In the genomic region with DNA sequence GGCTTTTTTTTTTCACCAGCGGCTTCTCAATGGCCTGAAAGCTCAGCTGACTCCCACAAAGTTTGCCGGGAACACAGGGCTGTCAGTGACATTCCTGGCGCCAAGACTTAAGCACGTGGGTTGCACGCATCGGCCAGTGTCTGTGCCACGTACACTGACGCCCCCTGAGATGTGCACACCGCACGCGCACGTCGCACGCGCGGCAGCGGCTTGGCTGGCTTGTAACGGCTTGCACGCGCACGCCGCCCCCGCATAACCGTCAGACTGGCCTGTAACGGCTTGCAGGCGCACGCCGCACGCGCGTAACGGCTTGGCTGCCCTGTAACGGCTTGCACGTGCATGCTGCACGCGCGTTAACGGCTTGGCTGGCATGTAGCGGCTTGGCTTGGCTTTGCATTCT, we compare ENCODE assay signal across 2 cellular contexts.
A peak's percentile ranks its signal among the peaks of the same experiment; 100 is the strongest.
TF ChIP-seq lines count a peak whose summit lies in the region.

No MANE protein-coding gene starts in this region.

TF ChIP-seq in HepG2, 621 proteins besides CTCF, POLR2A, EP300 and RAD21:
- TF ChIP-seq ESRRA (CRISPR knock-in tag; IDR thresholded peaks at IDR 0.05; ENCODE audit: low read depth) (no peak), CBX5 (CRISPR knock-in tag; IDR thresholded peaks at IDR 0.05; ENCODE audit: borderline replicate concordance) (no peak), DNMT1 (CRISPR knock-in tag; IDR thresholded peaks at IDR 0.05) (0 out of 2 replicates have a peak, but pooled peaks have one; percentile 51)

TF ChIP-seq in K562, 482 proteins besides CTCF, POLR2A, EP300 and RAD21:
- TF ChIP-seq, protein P1, sequence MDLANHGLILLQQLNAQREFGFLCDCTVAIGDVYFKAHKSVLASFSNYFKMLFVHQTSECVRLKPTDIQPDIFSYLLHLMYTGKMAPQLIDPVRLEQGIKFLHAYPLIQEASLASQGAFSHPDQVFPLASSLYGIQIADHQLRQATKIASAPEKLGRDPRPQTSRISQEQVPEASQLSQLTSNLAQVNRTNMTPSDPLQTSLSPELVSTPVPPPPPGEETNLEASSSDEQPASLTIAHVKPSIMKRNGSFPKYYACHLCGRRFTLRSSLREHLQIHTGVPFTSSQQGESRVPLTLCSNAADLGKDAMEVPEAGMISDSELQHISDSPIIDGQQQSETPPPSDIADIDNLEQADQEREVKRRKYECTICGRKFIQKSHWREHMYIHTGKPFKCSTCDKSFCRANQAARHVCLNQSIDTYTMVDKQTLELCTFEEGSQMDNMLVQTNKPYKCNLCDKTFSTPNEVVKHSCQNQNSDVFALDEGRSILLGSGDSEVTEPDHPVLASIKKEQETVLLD (IDR thresholded peaks at IDR 0.05): no peak
- TF ChIP-seq, protein P2, sequence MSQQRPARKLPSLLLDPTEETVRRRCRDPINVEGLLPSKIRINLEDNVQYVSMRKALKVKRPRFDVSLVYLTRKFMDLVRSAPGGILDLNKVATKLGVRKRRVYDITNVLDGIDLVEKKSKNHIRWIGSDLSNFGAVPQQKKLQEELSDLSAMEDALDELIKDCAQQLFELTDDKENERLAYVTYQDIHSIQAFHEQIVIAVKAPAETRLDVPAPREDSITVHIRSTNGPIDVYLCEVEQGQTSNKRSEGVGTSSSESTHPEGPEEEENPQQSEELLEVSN (IDR thresholded peaks at IDR 0.05; ENCODE audit: borderline replicate concordance in 1 of 2, extremely low read depth in 1 of 2, insufficient read depth in 1 of 2, insufficient read length in 1 of 2, low read depth in 1 of 2, low read length in 1 of 2, poor library complexity in 1 of 2, severe bottlenecking in 1 of 2): peak in 1 of 2 experiments; percentile 30
- TF ChIP-seq, protein P3, sequence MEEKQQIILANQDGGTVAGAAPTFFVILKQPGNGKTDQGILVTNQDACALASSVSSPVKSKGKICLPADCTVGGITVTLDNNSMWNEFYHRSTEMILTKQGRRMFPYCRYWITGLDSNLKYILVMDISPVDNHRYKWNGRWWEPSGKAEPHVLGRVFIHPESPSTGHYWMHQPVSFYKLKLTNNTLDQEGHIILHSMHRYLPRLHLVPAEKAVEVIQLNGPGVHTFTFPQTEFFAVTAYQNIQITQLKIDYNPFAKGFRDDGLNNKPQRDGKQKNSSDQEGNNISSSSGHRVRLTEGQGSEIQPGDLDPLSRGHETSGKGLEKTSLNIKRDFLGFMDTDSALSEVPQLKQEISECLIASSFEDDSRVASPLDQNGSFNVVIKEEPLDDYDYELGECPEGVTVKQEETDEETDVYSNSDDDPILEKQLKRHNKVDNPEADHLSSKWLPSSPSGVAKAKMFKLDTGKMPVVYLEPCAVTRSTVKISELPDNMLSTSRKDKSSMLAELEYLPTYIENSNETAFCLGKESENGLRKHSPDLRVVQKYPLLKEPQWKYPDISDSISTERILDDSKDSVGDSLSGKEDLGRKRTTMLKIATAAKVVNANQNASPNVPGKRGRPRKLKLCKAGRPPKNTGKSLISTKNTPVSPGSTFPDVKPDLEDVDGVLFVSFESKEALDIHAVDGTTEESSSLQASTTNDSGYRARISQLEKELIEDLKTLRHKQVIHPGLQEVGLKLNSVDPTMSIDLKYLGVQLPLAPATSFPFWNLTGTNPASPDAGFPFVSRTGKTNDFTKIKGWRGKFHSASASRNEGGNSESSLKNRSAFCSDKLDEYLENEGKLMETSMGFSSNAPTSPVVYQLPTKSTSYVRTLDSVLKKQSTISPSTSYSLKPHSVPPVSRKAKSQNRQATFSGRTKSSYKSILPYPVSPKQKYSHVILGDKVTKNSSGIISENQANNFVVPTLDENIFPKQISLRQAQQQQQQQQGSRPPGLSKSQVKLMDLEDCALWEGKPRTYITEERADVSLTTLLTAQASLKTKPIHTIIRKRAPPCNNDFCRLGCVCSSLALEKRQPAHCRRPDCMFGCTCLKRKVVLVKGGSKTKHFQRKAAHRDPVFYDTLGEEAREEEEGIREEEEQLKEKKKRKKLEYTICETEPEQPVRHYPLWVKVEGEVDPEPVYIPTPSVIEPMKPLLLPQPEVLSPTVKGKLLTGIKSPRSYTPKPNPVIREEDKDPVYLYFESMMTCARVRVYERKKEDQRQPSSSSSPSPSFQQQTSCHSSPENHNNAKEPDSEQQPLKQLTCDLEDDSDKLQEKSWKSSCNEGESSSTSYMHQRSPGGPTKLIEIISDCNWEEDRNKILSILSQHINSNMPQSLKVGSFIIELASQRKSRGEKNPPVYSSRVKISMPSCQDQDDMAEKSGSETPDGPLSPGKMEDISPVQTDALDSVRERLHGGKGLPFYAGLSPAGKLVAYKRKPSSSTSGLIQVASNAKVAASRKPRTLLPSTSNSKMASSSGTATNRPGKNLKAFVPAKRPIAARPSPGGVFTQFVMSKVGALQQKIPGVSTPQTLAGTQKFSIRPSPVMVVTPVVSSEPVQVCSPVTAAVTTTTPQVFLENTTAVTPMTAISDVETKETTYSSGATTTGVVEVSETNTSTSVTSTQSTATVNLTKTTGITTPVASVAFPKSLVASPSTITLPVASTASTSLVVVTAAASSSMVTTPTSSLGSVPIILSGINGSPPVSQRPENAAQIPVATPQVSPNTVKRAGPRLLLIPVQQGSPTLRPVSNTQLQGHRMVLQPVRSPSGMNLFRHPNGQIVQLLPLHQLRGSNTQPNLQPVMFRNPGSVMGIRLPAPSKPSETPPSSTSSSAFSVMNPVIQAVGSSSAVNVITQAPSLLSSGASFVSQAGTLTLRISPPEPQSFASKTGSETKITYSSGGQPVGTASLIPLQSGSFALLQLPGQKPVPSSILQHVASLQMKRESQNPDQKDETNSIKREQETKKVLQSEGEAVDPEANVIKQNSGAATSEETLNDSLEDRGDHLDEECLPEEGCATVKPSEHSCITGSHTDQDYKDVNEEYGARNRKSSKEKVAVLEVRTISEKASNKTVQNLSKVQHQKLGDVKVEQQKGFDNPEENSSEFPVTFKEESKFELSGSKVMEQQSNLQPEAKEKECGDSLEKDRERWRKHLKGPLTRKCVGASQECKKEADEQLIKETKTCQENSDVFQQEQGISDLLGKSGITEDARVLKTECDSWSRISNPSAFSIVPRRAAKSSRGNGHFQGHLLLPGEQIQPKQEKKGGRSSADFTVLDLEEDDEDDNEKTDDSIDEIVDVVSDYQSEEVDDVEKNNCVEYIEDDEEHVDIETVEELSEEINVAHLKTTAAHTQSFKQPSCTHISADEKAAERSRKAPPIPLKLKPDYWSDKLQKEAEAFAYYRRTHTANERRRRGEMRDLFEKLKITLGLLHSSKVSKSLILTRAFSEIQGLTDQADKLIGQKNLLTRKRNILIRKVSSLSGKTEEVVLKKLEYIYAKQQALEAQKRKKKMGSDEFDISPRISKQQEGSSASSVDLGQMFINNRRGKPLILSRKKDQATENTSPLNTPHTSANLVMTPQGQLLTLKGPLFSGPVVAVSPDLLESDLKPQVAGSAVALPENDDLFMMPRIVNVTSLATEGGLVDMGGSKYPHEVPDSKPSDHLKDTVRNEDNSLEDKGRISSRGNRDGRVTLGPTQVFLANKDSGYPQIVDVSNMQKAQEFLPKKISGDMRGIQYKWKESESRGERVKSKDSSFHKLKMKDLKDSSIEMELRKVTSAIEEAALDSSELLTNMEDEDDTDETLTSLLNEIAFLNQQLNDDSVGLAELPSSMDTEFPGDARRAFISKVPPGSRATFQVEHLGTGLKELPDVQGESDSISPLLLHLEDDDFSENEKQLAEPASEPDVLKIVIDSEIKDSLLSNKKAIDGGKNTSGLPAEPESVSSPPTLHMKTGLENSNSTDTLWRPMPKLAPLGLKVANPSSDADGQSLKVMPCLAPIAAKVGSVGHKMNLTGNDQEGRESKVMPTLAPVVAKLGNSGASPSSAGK (IDR thresholded peaks at IDR 0.05): peak; percentile 26; the same call in 1 of the 2 replicates
- TF ChIP-seq, protein P4, sequence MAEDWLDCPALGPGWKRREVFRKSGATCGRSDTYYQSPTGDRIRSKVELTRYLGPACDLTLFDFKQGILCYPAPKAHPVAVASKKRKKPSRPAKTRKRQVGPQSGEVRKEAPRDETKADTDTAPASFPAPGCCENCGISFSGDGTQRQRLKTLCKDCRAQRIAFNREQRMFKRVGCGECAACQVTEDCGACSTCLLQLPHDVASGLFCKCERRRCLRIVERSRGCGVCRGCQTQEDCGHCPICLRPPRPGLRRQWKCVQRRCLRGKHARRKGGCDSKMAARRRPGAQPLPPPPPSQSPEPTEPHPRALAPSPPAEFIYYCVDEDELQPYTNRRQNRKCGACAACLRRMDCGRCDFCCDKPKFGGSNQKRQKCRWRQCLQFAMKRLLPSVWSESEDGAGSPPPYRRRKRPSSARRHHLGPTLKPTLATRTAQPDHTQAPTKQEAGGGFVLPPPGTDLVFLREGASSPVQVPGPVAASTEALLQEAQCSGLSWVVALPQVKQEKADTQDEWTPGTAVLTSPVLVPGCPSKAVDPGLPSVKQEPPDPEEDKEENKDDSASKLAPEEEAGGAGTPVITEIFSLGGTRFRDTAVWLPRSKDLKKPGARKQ (CRISPR knock-in tag; IDR thresholded peaks at IDR 0.05): no peak
- TF ChIP-seq, protein P5, sequence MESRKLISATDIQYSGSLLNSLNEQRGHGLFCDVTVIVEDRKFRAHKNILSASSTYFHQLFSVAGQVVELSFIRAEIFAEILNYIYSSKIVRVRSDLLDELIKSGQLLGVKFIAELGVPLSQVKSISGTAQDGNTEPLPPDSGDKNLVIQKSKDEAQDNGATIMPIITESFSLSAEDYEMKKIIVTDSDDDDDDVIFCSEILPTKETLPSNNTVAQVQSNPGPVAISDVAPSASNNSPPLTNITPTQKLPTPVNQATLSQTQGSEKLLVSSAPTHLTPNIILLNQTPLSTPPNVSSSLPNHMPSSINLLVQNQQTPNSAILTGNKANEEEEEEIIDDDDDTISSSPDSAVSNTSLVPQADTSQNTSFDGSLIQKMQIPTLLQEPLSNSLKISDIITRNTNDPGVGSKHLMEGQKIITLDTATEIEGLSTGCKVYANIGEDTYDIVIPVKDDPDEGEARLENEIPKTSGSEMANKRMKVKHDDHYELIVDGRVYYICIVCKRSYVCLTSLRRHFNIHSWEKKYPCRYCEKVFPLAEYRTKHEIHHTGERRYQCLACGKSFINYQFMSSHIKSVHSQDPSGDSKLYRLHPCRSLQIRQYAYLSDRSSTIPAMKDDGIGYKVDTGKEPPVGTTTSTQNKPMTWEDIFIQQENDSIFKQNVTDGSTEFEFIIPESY (CRISPR knock-in tag; IDR thresholded peaks at IDR 0.05): peak; percentile 96
- TF ChIP-seq ETV5 (CRISPR knock-in tag; IDR thresholded peaks at IDR 0.05; ENCODE audit: low read depth) (no peak), GATAD2B (IDR thresholded peaks at IDR 0.05; ENCODE audit: borderline replicate concordance) (no peak), EGR1 (conservative IDR thresholded peaks at IDR 0.05) (peak; percentile 38), BHLHE40 (IDR thresholded peaks at IDR 0.05; ENCODE audit: low read length) (peak; percentile 42)
